In genomic region chr2:28447943-28448737, GRCh38 we compare ENCODE assay signal across 10 cellular contexts. TPM values are rescaled to one million over a fixed set of nuclear protein-coding genes. Genes with fewer than 3 reads are reported as not detected.
DNase-seq lines count a peak whose midpoint lies in the region; ATAC-seq, FAIRE-seq and TF ChIP-seq lines count a peak whose summit lies in the region.
"Had no signal": no experiment of that assay in that cellular context is flagged by ENCODE, and none has a peak within 500 bp of the region (broad histone marks: within the 10 kb centered on the region; RNA-seq: fewer than 3 reads in every experiment).

No MANE protein-coding gene starts in this region.

- no peak for TF ChIP-seq POLR2A in adrenal gland (IDR thresholded peaks at IDR 0.05)

- H3K9me3 ChIP-seq in adrenal gland (replicated peaks in 1 of 3) = no peaks in the 10 kb centered on the region
- H3K9me3 ChIP-seq: heart right ventricle had no signal

- no peak overlapping the region for H3K4me3 ChIP-seq in adrenal gland
- H3K4me3 ChIP-seq: heart right ventricle had no signal

- H3K36me3 ChIP-seq in adrenal gland (replicated peaks in 1 of 2) = no peaks in the 10 kb centered on the region
- H3K36me3 ChIP-seq: heart right ventricle had no signal

- no peak for ATAC-seq in GM18867 (IDR thresholded peaks at IDR 0.05; ENCODE audit: unreplicated experiment)

- no peaks in the 10 kb centered on the region for H3K27me3 ChIP-seq in adrenal gland
- H3K27me3 ChIP-seq: heart right ventricle had no signal

- no peak for FAIRE-seq in HTR-8/SVneo (lab: Jason Lieb, UNC)
- FAIRE-seq: H54 had no signal

- 44 to 63% (median 54%) methylated on average over 8 of the region's 8 CpGs for WGBS in adrenal gland, 4 donors

- peaks cover 10 to 12% of the 10 kb centered on the region in 2 donors for H3K4me1 ChIP-seq in adrenal gland (replicated peaks in 1 of 2)

- DNase-seq in AG08395 (ENCODE audit: low spot score) = peak; percentile 78
- DNase-seq in Kasumi-1 (lab: John Stamatoyannopoulos, UW) = peak; percentile 78 to 80
- peak in 3 of 7 donors; percentile 38 to 56 (median 53) for DNase-seq in adrenal gland
- peak; percentile 58 for DNase-seq in kidney tubule cell (ENCODE audit: low spot score)
- DNase-seq in SHP77 treated with DMSO at 0.1 percent for 48 hours (lab: John Stamatoyannopoulos, UW) = no peak
- no peak for DNase-seq in activated CD8-positive, alpha-beta memory T cell treated with anti-CD3 and anti-CD28 coated beads for 24 hours
- DNase-seq in HTR-8/SVneo (ENCODE audit: insufficient read length, low spot score) = no peak
- DNase-seq: heart right ventricle had no signal

- peak in 1 of 6 experiments; percentile 2 for TF ChIP-seq CTCF in adrenal gland (IDR thresholded peaks at IDR 0.05)

- intact Hi-C loops in adrenal gland (cut with DNase I) = no loop called here

- H3K27ac ChIP-seq in adrenal gland = peak overlapping the region; percentile 48 to 84 (median 63)

RNA-seq across cellular contexts. Expression of gene PLB1, which starts 47.7 kb away (rescaled TPM):
- total RNA-seq in adrenal gland = 10 to 100 TPM in 3 of 8 donors, 1 to 10 TPM in 5; 1.0 to 33.6 (median 8.1) TPM
- polyA plus RNA-seq in adrenal gland = 10 to 100 TPM in 1 of 3 donors, 1 to 10 TPM in 2; 4.1 to 44.3 (median 7.7) TPM

RNA-seq across cellular contexts. Expression of gene FOSL2, which starts 55.5 kb away (rescaled TPM):
- 100 to 1,000 TPM; 392 to 760 (median 431) TPM for total RNA-seq in adrenal gland
- 100 to 1,000 TPM in 1 of 3 donors, 10 to 100 TPM in 2; 83.3 to 143 (median 92.8) TPM for polyA plus RNA-seq in adrenal gland

Comparison
In these comparisons a context has a peak if more than half of its experiments do, and no peak if none do; other contexts are left out.
1. DNase-seq: peak in AG08395 (single experiment), Kasumi-1 (2 of 2) and kidney tubule cell (single experiment); none in SHP77 treated with DMSO at 0.1 percent for 48 hours (single experiment), activated CD8-positive, alpha-beta memory T cell treated with anti-CD3 and anti-CD28 coated beads for 24 hours (single experiment) and HTR-8/SVneo (single experiment).